ENCODE assay signal across 1 cellular context in genomic region chr1:32333251-32333963, GRCh38.
TF ChIP-seq lines count a peak whose summit lies in the region.

No MANE protein-coding gene starts in this region.

TF ChIP-seq in WTC11, 78 proteins besides CTCF, POLR2A, EP300 and RAD21 (continued from another document):
- TF ChIP-seq TEAD4 (CRISPR knock-in tag; IDR thresholded peaks at IDR 0.05) (no peak), PRRX2 (CRISPR knock-in tag; IDR thresholded peaks at IDR 0.05) (0 out of 2 replicates have a peak, but pooled peaks have one; percentile 39), AR (CRISPR knock-in tag; IDR thresholded peaks at IDR 0.05) (no peak)
